8 cellular contexts compared by ENCODE assay signal in the genomic region with DNA sequence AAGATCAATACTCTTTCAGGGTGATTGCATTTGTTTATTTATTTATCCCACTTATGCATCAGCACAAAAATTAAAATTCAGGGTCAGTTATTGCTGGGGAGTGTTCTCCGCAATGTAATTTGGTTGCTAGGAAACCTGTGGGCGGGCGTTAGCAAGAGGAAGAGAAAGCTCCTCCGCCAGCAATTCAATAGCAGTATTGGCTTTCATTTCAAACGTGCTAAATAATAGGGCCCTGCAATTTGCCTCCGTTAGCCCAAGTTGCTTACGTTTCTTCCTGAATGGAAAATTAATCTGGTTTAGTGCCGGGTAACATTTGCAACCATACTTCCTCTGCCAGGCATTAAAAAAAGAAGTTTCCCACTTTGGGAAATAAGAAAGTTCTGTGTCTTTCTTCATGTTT. TPM values are rescaled to one million over a fixed set of nuclear protein-coding genes. Genes with fewer than 3 reads are reported as not detected.
DNase-seq lines count a peak whose midpoint lies in the region; ATAC-seq and TF ChIP-seq lines count a peak whose summit lies in the region.

No MANE protein-coding gene starts in this region.

- no peak overlapping the region for H3K27ac ChIP-seq in CD8-positive, alpha-beta memory T cell (ENCODE audit: low read depth, low read length)
- H3K27ac ChIP-seq in dorsolateral prefrontal cortex, result peak overlapping the region in 15 of 59 donors; percentile 5 to 61 (median 30)
- peak overlapping the region in 3 of 5 donors; percentile 10 to 60 (median 49) for H3K27ac ChIP-seq in stomach

- H3K27me3 ChIP-seq in CD8-positive, alpha-beta memory T cell (ENCODE audit: insufficient read depth, low read length, poor library complexity, severe bottlenecking), result no peaks in the 10 kb centered on the region
- no peaks in the 10 kb centered on the region for H3K27me3 ChIP-seq in dorsolateral prefrontal cortex
- no peaks in the 10 kb centered on the region for H3K27me3 ChIP-seq in stomach

- TF ChIP-seq CTCF in dorsolateral prefrontal cortex (IDR thresholded peaks at IDR 0.05 in 54 of 56, conservative IDR thresholded peaks at IDR 0.05 in 2 of 56; ENCODE audit: low read depth in 1 of 56, partially characterized antibody in 56 of 56) (no peak), nephron progenitor cell (IDR thresholded peaks at IDR 0.05) (no peak), stomach (IDR thresholded peaks at IDR 0.05) (no peak)

- H3K27me3 Mint-ChIP-seq in CD8-positive, alpha-beta memory T cell, result no peaks in the 10 kb centered on the region
- H3K27me3 Mint-ChIP-seq in nephron progenitor cell (ENCODE audit: low read depth, poor library complexity), result peaks cover 14% of the 10 kb centered on the region

- CTCF ChIA-PET in CD8-positive, alpha-beta memory T cell (lab: Charles Lee), result interaction anchor here (0.7 to 2.0 kb wide), 4 partner anchors 11 to 35 kb away, joined by 3 to 9 read pairs (median 4); a partner anchor contains a TSS

- WGBS in stomach, 5 donors, result 13 to 21% (median 18%) methylated on average over 8 of the region's 8 CpGs

- peaks cover 46 to 63% (median 62%) of the 10 kb centered on the region in 3 donors for H3K4me1 Mint-ChIP-seq in CD8-positive, alpha-beta memory T cell
- H3K4me1 Mint-ChIP-seq in nephron progenitor cell, result peaks cover 7% of the 10 kb centered on the region

- no peaks in the 10 kb centered on the region for H3K9me3 ChIP-seq in CD8-positive, alpha-beta memory T cell (ENCODE audit: low read length)
- H3K9me3 ChIP-seq in stomach, result no peaks in the 10 kb centered on the region

- peak overlapping the region; percentile 43 to 92 (median 88) for H3K27ac Mint-ChIP-seq in CD8-positive, alpha-beta memory T cell
- no peak overlapping the region for H3K27ac Mint-ChIP-seq in nephron progenitor cell

- no peak for TF ChIP-seq EP300 in stomach (IDR thresholded peaks at IDR 0.05)

- H3K36me3 Mint-ChIP-seq in CD8-positive, alpha-beta memory T cell, result no peaks in the 10 kb centered on the region
- no peaks in the 10 kb centered on the region for H3K36me3 Mint-ChIP-seq in nephron progenitor cell (ENCODE audit: low read depth)

- H3K4me3 ChIP-seq in CD8-positive, alpha-beta memory T cell (ENCODE audit: low read length), result peak overlapping the region; percentile 22
- peak overlapping the region in 55 of 59 donors; percentile 2 to 61 (median 36) for H3K4me3 ChIP-seq in dorsolateral prefrontal cortex
- peak overlapping the region in 2 of 4 donors; percentile 12 to 27 for H3K4me3 ChIP-seq in stomach

- no peak for TF ChIP-seq POLR2A in stomach (IDR thresholded peaks at IDR 0.05)

- H3K4me1 ChIP-seq in CD8-positive, alpha-beta memory T cell (ENCODE audit: insufficient read depth, low read length), result peaks cover 45% of the 10 kb centered on the region
- H3K4me1 ChIP-seq in stomach, result peaks cover 0 to 24% (median 0%) of the 10 kb centered on the region in 4 donors

- POLR2A ChIA-PET in CD8-positive, alpha-beta memory T cell (lab: Charles Lee), result interaction anchor here (0.7 to 1.4 kb wide), 3 partner anchors 35 to 1292 kb away, joined by 3 to 8 read pairs (median 3); a partner anchor contains a TSS

- intact Hi-C loops in dorsolateral prefrontal cortex (cut with DNase I) (no loop called here), stomach (cut with DNase I; ENCODE audit: low total_unique reads) (no loop called here)

- ATAC-seq in GM21529 (IDR thresholded peaks at IDR 0.05; ENCODE audit: unreplicated experiment), result peak; percentile 90

- no peaks in the 10 kb centered on the region for H3K36me3 ChIP-seq in CD8-positive, alpha-beta memory T cell (ENCODE audit: insufficient read depth, low read length)
- H3K36me3 ChIP-seq in stomach, result no peaks in the 10 kb centered on the region

- peak overlapping the region; percentile 66 to 82 (median 76) for H3K4me3 Mint-ChIP-seq in CD8-positive, alpha-beta memory T cell
- no peak overlapping the region for H3K4me3 Mint-ChIP-seq in nephron progenitor cell

- H3K9me3 Mint-ChIP-seq in CD8-positive, alpha-beta memory T cell, result no peaks in the 10 kb centered on the region
- H3K9me3 Mint-ChIP-seq in nephron progenitor cell, result no peaks in the 10 kb centered on the region

- peak; percentile 41 to 87 (median 64) for DNase-seq in CD8-positive, alpha-beta memory T cell
- DNase-seq in MV-4-11 (lab: John Stamatoyannopoulos, UW) (peak; percentile 89), dorsolateral prefrontal cortex (peak in 6 of 10 donors; percentile 15 to 65 (median 54)), nephron progenitor cell (peak; percentile 42), stomach (peak; percentile 65), cerebellar nuclear complex (lab: John Stamatoyannopoulos, UW) (no peak)
- DNase-seq in activated CD4-positive, alpha-beta T cell treated with anti-CD3 and anti-CD28 coated beads for 24 hours (ENCODE audit: low read depth in 2 of 2), result peak; percentile 43 to 45

RNA-seq across cellular contexts. Expression of a gene that starts 35.5 kb away (rescaled TPM):
- 10 to 100 TPM; 22.2 to 22.8 TPM for total RNA-seq in CD8-positive, alpha-beta memory T cell
- 94.9 TPM for polyA plus RNA-seq in CD8-positive, alpha-beta memory T cell
- total RNA-seq in dorsolateral prefrontal cortex (10 to 100 TPM; 11.0 to 46.8 (median 32.0) TPM), stomach (10 to 100 TPM in 3 of 5 donors, 1 to 10 TPM in 2; 2.9 to 34.9 (median 14.3) TPM)
- polyA plus RNA-seq in stomach, result 1 to 10 TPM; 1.0 to 5.8 (median 5.5) TPM

Comparison
In these comparisons a context has a peak if more than half of its experiments do, and no peak if none do; other contexts are left out.
1. DNase-seq: peak in CD8-positive, alpha-beta memory T cell (5 of 5), MV-4-11 (single experiment), activated CD4-positive, alpha-beta T cell treated with anti-CD3 and anti-CD28 coated beads for 24 hours (2 of 2), dorsolateral prefrontal cortex (6 of 10), nephron progenitor cell (single experiment) and stomach (single experiment); none in cerebellar nuclear complex (0 of 2).